8 cellular contexts compared by ENCODE assay signal in genomic region chr6:56955171-56956155, GRCh38. TPM values are rescaled to one million over a fixed set of nuclear protein-coding genes. Genes with fewer than 3 reads are reported as not detected.
A peak's percentile ranks its signal among the peaks of the same experiment; 100 is the strongest.
DNase-seq lines count a peak whose midpoint lies in the region; ATAC-seq, FAIRE-seq and TF ChIP-seq lines count a peak whose summit lies in the region.

No MANE protein-coding gene starts in this region.

- H3K27me3 ChIP-seq in GM23248 (replicated peaks; ENCODE audit: insufficient read depth) (no peaks in the 10 kb centered on the region), Karpas-422 (ENCODE audit: low read length) (no peaks in the 10 kb centered on the region), cardiac muscle cell (peaks cover 66% of the 10 kb centered on the region), pancreas (peaks cover 0 to 5% (median 2%) of the 10 kb centered on the region in 4 donors)

- H3K27ac ChIP-seq in GM23248: peak overlapping the region; percentile 90
- no peak overlapping the region for H3K27ac ChIP-seq in Karpas-422 (ENCODE audit: low read length)
- no peak overlapping the region for H3K27ac ChIP-seq in cardiac muscle cell
- no peak overlapping the region for H3K27ac ChIP-seq in pancreas

- peak; percentile 79 to 95 (median 90) for ATAC-seq in pancreas

- H3K9ac ChIP-seq in GM23248 (peak overlapping the region; percentile 91), Karpas-422 (ENCODE audit: low read length) (peak overlapping the region; percentile 50)

- H3K4me1 ChIP-seq in GM23248 (ENCODE audit: insufficient read depth): peaks cover 61% of the 10 kb centered on the region
- H3K4me1 ChIP-seq in Karpas-422 (ENCODE audit: low read length): peaks cover 18% of the 10 kb centered on the region
- no peaks in the 10 kb centered on the region for H3K4me1 ChIP-seq in cardiac muscle cell (ENCODE audit: low read depth)
- H3K4me1 ChIP-seq in pancreas: no peaks in the 10 kb centered on the region

- TF ChIP-seq CTCF in cardiac muscle cell (IDR thresholded peaks at IDR 0.05; ENCODE audit: low read depth, low read length) (peak; percentile 84), pancreas (IDR thresholded peaks at IDR 0.05) (peak in 3 of 4 donors; percentile 44 to 59 (median 55))

- no peaks in the 10 kb centered on the region for H3K9me2 ChIP-seq in GM23248 (ENCODE audit: insufficient read depth)
- H3K9me2 ChIP-seq in Karpas-422 (replicated peaks; ENCODE audit: insufficient read depth, low read length): no peaks in the 10 kb centered on the region

- intact Hi-C loops in pancreas (cut with DNase I): no loop called here

- peaks cover 77% of the 10 kb centered on the region for H3F3A ChIP-seq in GM23248 (ENCODE audit: insufficient read depth)

- H3K4me3 ChIP-seq in GM23248: peak overlapping the region; percentile 79
- peak overlapping the region; percentile 65 for H3K4me3 ChIP-seq in Karpas-422 (ENCODE audit: low read length)
- H3K4me3 ChIP-seq in cardiac muscle cell: peak overlapping the region; percentile 40
- peak overlapping the region; percentile 4 to 52 (median 38) for H3K4me3 ChIP-seq in pancreas

- FAIRE-seq in pancreas (lab: Jason Lieb, UNC) (no peak), urothelium cell line (lab: Jason Lieb, UNC) (no peak)

- DNase-seq in GM03348 (ENCODE audit: low spot score): peak; percentile 92
- DNase-seq in GM23248: peak; percentile 94
- peak; percentile 92 for DNase-seq in Karpas-422
- peak; percentile 83 to 86 for DNase-seq in SHP77 (lab: John Stamatoyannopoulos, UW)
- DNase-seq in activated naive CD8-positive, alpha-beta T cell treated with anti-CD3 and anti-CD28 coated beads, Interleukin-2, amount 50 U/mL, for 16 hours (ENCODE audit: low read depth, low spot score): peak; percentile 11
- peak; percentile 78 to 96 for DNase-seq in cardiac muscle cell (ENCODE audit: low read depth in 1 of 2, low spot score in 1 of 2)
- DNase-seq in pancreas: peak; percentile 70 to 92 (median 78)
- peak; percentile 95 for DNase-seq in urothelium cell line (ENCODE audit: low spot score)

- H3K9me3 ChIP-seq in GM23248 (ENCODE audit: low read depth): no peaks in the 10 kb centered on the region
- no peaks in the 10 kb centered on the region for H3K9me3 ChIP-seq in Karpas-422 (ENCODE audit: low read length)
- H3K9me3 ChIP-seq in cardiac muscle cell (ENCODE audit: low read depth): no peaks in the 10 kb centered on the region
- no peaks in the 10 kb centered on the region for H3K9me3 ChIP-seq in pancreas

- WGBS in GM23248 (ENCODE audit: low coverage in 1 of 2, low lambda C conversion rate in 2 of 2, missing lambda C conversion rate in 2 of 2), 2 experiments: 3% methylated on average over 41 to 57 of the region's 57 CpGs
- WGBS in pancreas, 2 donors: 2 to 4% methylated on average over 43 to 57 of the region's 57 CpGs

- H3K36me3 ChIP-seq in GM23248 (ENCODE audit: low read depth) (no peaks in the 10 kb centered on the region), Karpas-422 (ENCODE audit: insufficient read depth, low read length) (no peaks in the 10 kb centered on the region), cardiac muscle cell (no peaks in the 10 kb centered on the region), pancreas (no peaks in the 10 kb centered on the region)

- H2AFZ ChIP-seq in GM23248 (peak overlapping the region; percentile 77), Karpas-422 (ENCODE audit: low read length) (peak overlapping the region; percentile 85)

- in situ Hi-C loops in GM23248 (cut with MboI): no loop called here

- H3K4me2 ChIP-seq in GM23248 (ENCODE audit: unreplicated experiment) (peak overlapping the region; percentile 87), Karpas-422 (ENCODE audit: low read depth, low read length, poor library complexity, severe bottlenecking) (peak overlapping the region; percentile 77)

- H3K79me2 ChIP-seq in GM23248 (ENCODE audit: insufficient read depth) (peaks cover 61% of the 10 kb centered on the region), Karpas-422 (ENCODE audit: low read length) (no peaks in the 10 kb centered on the region)

- H4K20me1 ChIP-seq in GM23248 (ENCODE audit: insufficient read depth) (no peaks in the 10 kb centered on the region), Karpas-422 (ENCODE audit: insufficient read depth, low read depth, low read length) (no peaks in the 10 kb centered on the region)

RNA-seq across cellular contexts. Expression of gene BEND6, which starts 0.6 kb away (rescaled TPM):
- total RNA-seq in GM23248 (2014; rRNA removed; shearing (Covaris generic)): 20.6 and 24.6 TPM in 2 replicates
- 22.5 and 25.1 TPM in 2 replicates for polyA plus RNA-seq in GM23248 (2016; fragmentation: Nextera tagmentation; extraction: Ambion mirVana)
- total RNA-seq in Karpas-422 (2014; rRNA removed; shearing (Covaris generic); ENCODE audit: low replicate concordance): not detected in 2 replicates
- 0.09 and 0.11 TPM in 2 replicates for total RNA-seq in cardiac muscle cell
- 0.65 and 0.84 TPM in 2 replicates for polyA plus RNA-seq in cardiac muscle cell
- under 1 TPM in 4 of 6 donors, not detected in 2; 0.06 to 0.94 (median 0.47) TPM for total RNA-seq in pancreas
- under 1 TPM; 0.27 to 0.87 TPM for polyA plus RNA-seq in pancreas

Comparison
In these comparisons a context has a peak if more than half of its experiments do, and no peak if none do; other contexts are left out.
1. DNase-seq: peak in every context shown above with its lines; median percentile 95 in urothelium cell line; 94 in GM23248; 92 in GM03348; 92 in Karpas-422; 87 in cardiac muscle cell; 84 in SHP77; 78 in pancreas; 11 in activated naive CD8-positive, alpha-beta T cell treated with anti-CD3 and anti-CD28 coated beads, Interleukin-2, amount 50 U/mL, for 16 hours.
2. RNA of gene BEND6, which starts 0.6 kb away (total RNA-seq): 20.6 to 24.6 TPM in GM23248; 0.06 to 0.94 TPM in pancreas, 0.09 to 0.11 TPM in cardiac muscle cell and not detected in Karpas-422; every median in the first group is over 10 times any median in the second.
3. Peak in every context shown above with its lines, with median percentiles within 50 percentile points of each other: H3K4me3 ChIP-seq.